ENCODE assay signal across 17 cellular contexts in genomic region chr20:64024141-64024990, GRCh38. TPM values are rescaled to one million over a fixed set of nuclear protein-coding genes. Genes with fewer than 3 reads are reported as not detected.
DNase-seq lines count a peak whose midpoint lies in the region; ATAC-seq, FAIRE-seq and TF ChIP-seq lines count a peak whose summit lies in the region.
"Had no signal": no experiment of that assay in that cellular context is flagged by ENCODE, and none has a peak within 500 bp of the region (broad histone marks: within the 10 kb centered on the region; RNA-seq: fewer than 3 reads in every experiment).

No MANE protein-coding gene starts in this region.

- H3K9ac ChIP-seq in GM12878 (ENCODE audit: control insufficient read depth, insufficient read depth, low read length) (no peak overlapping the region), liver (ENCODE audit: low read depth in 1 of 2, low read length in 2 of 2) (no peak overlapping the region)

- H2AFZ ChIP-seq in GM12878 (ENCODE audit: control insufficient read depth, low read depth, low read length): no peak overlapping the region

- TF ChIP-seq EP300 in GM12878 (IDR thresholded peaks at IDR 0.05; ENCODE audit: borderline replicate concordance in 1 of 2, control insufficient read depth in 1 of 2, low read depth in 2 of 2, low read length in 2 of 2): no peak

- WGBS in GM12878 (ENCODE audit: insufficient coverage, insufficient replicate concordance, low lambda C conversion rate, missing lambda C conversion rate): 95% methylated on average over 17 of the region's 17 CpGs
- 50% methylated on average over 17 of the region's 17 CpGs for WGBS in liver
- 40 to 73% (median 59%) methylated on average over 17 of the region's 17 CpGs for WGBS in small intestine, 3 donors

- no peaks in the 10 kb centered on the region for H4K20me1 ChIP-seq in GM12878 (ENCODE audit: control insufficient read depth, insufficient read depth)

- no peak for ATAC-seq in GM12878
- no peak for ATAC-seq in HG03442 (IDR thresholded peaks at IDR 0.05; ENCODE audit: unreplicated experiment)
- ATAC-seq: K562, PC-3 had no signal

- TF ChIP-seq RAD21 in GM12878 (IDR thresholded peaks at IDR 0.05; ENCODE audit: insufficient read depth, low read depth, low read length) (no peak), liver (IDR thresholded peaks at IDR 0.05) (no peak)

- H3K36me3 ChIP-seq in GM12878 (ENCODE audit: control insufficient read depth in 2 of 2, insufficient read depth in 2 of 2, low read length in 1 of 2) (peaks cover 57 to 61% of the 10 kb centered on the region in 2 experiments), liver (ENCODE audit: control insufficient read depth in 4 of 4, insufficient read depth in 3 of 4, low read depth in 1 of 4, low read length in 3 of 4) (peaks cover 11 to 49% (median 28%) of the 10 kb centered on the region in 4 donors), small intestine (ENCODE audit: control insufficient read depth in 2 of 2, insufficient read depth in 2 of 2, low read length in 2 of 2) (peaks cover 16 to 23% of the 10 kb centered on the region in 2 donors)

- H3K27ac ChIP-seq in GM12878 (ENCODE audit: control insufficient read depth, insufficient read depth) (no peak overlapping the region), liver (ENCODE audit: low read depth in 1 of 2, low read length in 2 of 2) (peak overlapping the region; percentile 68 to 93), small intestine (ENCODE audit: low read depth in 1 of 2, low read length in 1 of 2) (no peak overlapping the region)
- H3K27ac ChIP-seq: SK-N-MC had no signal

- in situ Hi-C loops in GM12878 (cut with MboI): no loop called here

- RAD21 ChIA-PET in GM12878 (lab: Charles Lee; ENCODE audit: unreplicated experiment): no interaction called here

- H3K27me3 ChIP-seq in GM12878 (replicated peaks in 1 of 2; ENCODE audit: control insufficient read depth in 2 of 2, insufficient read depth in 2 of 2, low read length in 1 of 2) (no peaks in the 10 kb centered on the region), liver (ENCODE audit: control insufficient read depth in 4 of 4, insufficient read depth in 4 of 4, low read length in 3 of 4) (no peaks in the 10 kb centered on the region), small intestine (ENCODE audit: control insufficient read depth in 2 of 2, insufficient read depth in 2 of 2, low read length in 2 of 2) (no peaks in the 10 kb centered on the region)

- no peaks in the 10 kb centered on the region for H3K79me2 ChIP-seq in GM12878 (ENCODE audit: control insufficient read depth, insufficient read depth, low read length)

- no peak for TF ChIP-seq CTCF in GM12878 (IDR thresholded peaks at IDR 0.05 in 2 of 3, conservative IDR thresholded peaks at IDR 0.05 in 1 of 3; ENCODE audit: control insufficient read depth in 2 of 3, extremely low read depth in 1 of 3, insufficient read depth in 1 of 3, low read depth in 3 of 3, low read length in 3 of 3)
- TF ChIP-seq CTCF in liver (IDR thresholded peaks at IDR 0.05; ENCODE audit: low read depth, low read length, missing input control): no peak

- intact Hi-C loops in GM12878 (cut with micrococcal nuclease; ENCODE audit: unreplicated experiment): no loop called here

- no peak overlapping the region for H3K4me2 ChIP-seq in GM12878 (ENCODE audit: control insufficient read depth, insufficient read depth)

- BruUV-seq in GM12878 (replicated peaks; lab: Mats Ljungman, UMichigan): no TSS peak

- peak; percentile 86 for DNase-seq in HuH-7.5 (ENCODE audit: low spot score)
- DNase-seq in GM12878 (ENCODE audit: low read depth, low spot score): no peak
- DNase-seq in small intestine: peak; percentile 86
- DNase-seq in AG08396 (ENCODE audit: low spot score): no peak
- DNase-seq in GM19239 (ENCODE audit: insufficient read length, low spot score): no peak
- DNase-seq: CD8-positive, alpha-beta memory T cell; DMS 273 treated with DMSO at 0.1 percent for 48 hours; H9; NCI-H146; NCI-H345; PC-3 had no signal

- no peaks in the 10 kb centered on the region for H3K4me1 ChIP-seq in GM12878 (ENCODE audit: control insufficient read depth, insufficient read depth, low read length)
- peaks cover 15 to 34% (median 27%) of the 10 kb centered on the region in 4 donors for H3K4me1 ChIP-seq in liver (ENCODE audit: control insufficient read depth in 4 of 4, insufficient read depth in 4 of 4, low read length in 3 of 4)
- H3K4me1 ChIP-seq in small intestine (ENCODE audit: control insufficient read depth in 2 of 2, insufficient read depth in 1 of 2, low read depth in 1 of 2, low read length in 1 of 2): peaks cover 0 to 2% of the 10 kb centered on the region in 2 donors

- FAIRE-seq in GM12878 (lab: Jason Lieb, UNC) (no peak), small intestine (lab: Jason Lieb, UNC) (no peak), GM19239 (lab: Jason Lieb, UNC) (no peak)
- FAIRE-seq: K562 had no signal

- SMC1A ChIA-PET in GM12878 (lab: Charles Lee; ENCODE audit: uncharacterized antibody, unreplicated experiment): no interaction called here

- TF ChIP-seq POLR2A in GM12878 (IDR thresholded peaks at IDR 0.05; ENCODE audit: low read depth, low read length): peak; percentile 3; the same call in 1 of the 2 replicates

- CTCF ChIA-PET in GM12878 (lab: Yijun Ruan, JAX): interaction anchor here (0.7 kb wide), 1 partner anchor 16 kb away, joined by 3 read pairs; no protein-coding TSS in a partner anchor

- H3K4me3 ChIP-seq in GM12878 (no peak overlapping the region), liver (ENCODE audit: low read depth in 1 of 3, low read length in 3 of 3) (no peak overlapping the region), small intestine (ENCODE audit: low read depth in 1 of 2, low read length in 2 of 2) (no peak overlapping the region)
- H3K4me3 ChIP-seq: K562, SK-N-MC had no signal

- POLR2A ChIA-PET in GM12878 (lab: Charles Lee): interaction anchor here (0.8 to 1.1 kb wide), 2 partner anchors 10 to 22 kb away, joined by 3 read pairs; no protein-coding TSS in a partner anchor

- H3K9me3 ChIP-seq in GM12878 (replicated peaks; ENCODE audit: control insufficient read depth, insufficient read depth, low read length) (no peaks in the 10 kb centered on the region), liver (ENCODE audit: control insufficient read depth in 4 of 4, low read length in 3 of 4) (no peaks in the 10 kb centered on the region), small intestine (ENCODE audit: control insufficient read depth, low read depth) (no peaks in the 10 kb centered on the region)

RNA-seq across cellular contexts. Expression of gene C20orf204, which starts 11.6 kb away (rescaled TPM):
- total RNA-seq in GM12878 (2013; cell fraction: nucleolus; rRNA removed): 125 and 143 TPM in 2 replicates
- total RNA-seq in GM12878 (2014; rRNA removed) (32.4 and 39.5 TPM in 2 replicates), GM12878 (2014; rRNA removed; fragmentation: Illumina TruSeq; extraction: Trizol) (3.6 and 4.4 TPM in 2 replicates), GM12878 (2021) (49.1 and 56.0 TPM in 2 replicates), liver (under 1 TPM; 0.14 to 0.59 TPM)
- 4.1 TPM for polyA plus RNA-seq in GM12878 (2011; ENCODE audit: low read depth)
- polyA plus RNA-seq in GM12878 (2011; rRNA removed) (2.9 and 6.9 TPM in 2 replicates), GM12878 (2014; fragmentation: Illumina TruSeq; extraction: Trizol) (0.48 and 1.6 TPM in 2 replicates), GM12878 (2014; fragmentation: Nextera tagmentation; extraction: Ambion mirVana) (under 1 TPM; 0.24 to 0.38 TPM), GM12878 (2014; rRNA removed) (37.1 and 42.9 TPM in 2 replicates), GM12878 (2016; fragmentation: Nextera tagmentation; extraction: Ambion mirVana) (10 to 100 TPM; 17.9 to 20.4 TPM), liver (under 1 TPM; 0.07 to 0.10 TPM), small intestine (1 to 10 TPM in 2 of 3 donors, under 1 TPM in 1; 0.91 to 2.4 (median 1.8) TPM)
- polyA plus RNA-seq in GM12878 (2011; cell fraction: cytosol; rRNA removed): 13.5 and 27.8 TPM in 2 replicates
- polyA plus RNA-seq in GM12878 (2011; cell fraction: nucleus; rRNA removed): 95.3 and 97.7 TPM in 2 replicates
- 23.6 and 27.4 TPM in 2 replicates for polyA plus RNA-seq in GM12878 (2012)
- 2.6 and 8.0 TPM in 2 replicates for polyA minus RNA-seq in GM12878 (2011; rRNA and poly(A)+ RNA removed)
- polyA minus RNA-seq in GM12878 (2011; cell fraction: cytosol; rRNA and poly(A)+ RNA removed): 5.6 and 6.0 TPM in 2 replicates
- 20.7 and 27.4 TPM in 2 replicates for polyA minus RNA-seq in GM12878 (2011; cell fraction: nucleus; rRNA and poly(A)+ RNA removed)

RNA-seq across cellular contexts. Expression of gene SOX18, which starts 25.1 kb away (rescaled TPM):
- total RNA-seq in GM12878 (2013; cell fraction: nucleolus; rRNA removed): 25.0 and 25.2 TPM in 2 replicates
- total RNA-seq in GM12878 (2014; rRNA removed) (0.16 and 0.28 TPM in 2 replicates), GM12878 (2014; rRNA removed; fragmentation: Illumina TruSeq; extraction: Trizol) (0.09 TPM in 2 replicates), GM12878 (2021) (5.6 TPM in 2 replicates), liver (1 to 10 TPM; 2.1 to 3.1 TPM)
- 0.13 TPM for polyA plus RNA-seq in GM12878 (2011; ENCODE audit: low read depth)
- polyA plus RNA-seq in GM12878 (2011; rRNA removed) (0.24 and 0.53 TPM in 2 replicates), GM12878 (2014; fragmentation: Illumina TruSeq; extraction: Trizol) (not detected in 2 replicates), GM12878 (2014; fragmentation: Nextera tagmentation; extraction: Ambion mirVana) (under 1 TPM; 0.05 TPM), GM12878 (2014; rRNA removed) (2.1 and 2.2 TPM in 2 replicates), GM12878 (2016; fragmentation: Nextera tagmentation; extraction: Ambion mirVana) (not detected), liver (1 to 10 TPM; 1.1 to 5.8 TPM), small intestine (10 to 100 TPM in 1 of 3 donors, 1 to 10 TPM in 1, under 1 TPM in 1; 0.67 to 26.8 (median 2.2) TPM)
- 1.7 and 2.7 TPM in 2 replicates for polyA plus RNA-seq in GM12878 (2011; cell fraction: cytosol; rRNA removed)
- 6.0 and 7.2 TPM in 2 replicates for polyA plus RNA-seq in GM12878 (2011; cell fraction: nucleus; rRNA removed)
- polyA plus RNA-seq in GM12878 (2012): 1.3 and 2.5 TPM in 2 replicates
- 0.37 and 0.46 TPM in 2 replicates for polyA minus RNA-seq in GM12878 (2011; rRNA and poly(A)+ RNA removed)
- 5.1 and 8.3 TPM in 2 replicates for polyA minus RNA-seq in GM12878 (2011; cell fraction: cytosol; rRNA and poly(A)+ RNA removed)
- polyA minus RNA-seq in GM12878 (2011; cell fraction: nucleus; rRNA and poly(A)+ RNA removed): 1.6 and 3.3 TPM in 2 replicates
- total RNA-seq: CD8-positive, alpha-beta memory T cell; Daoy had no signal
- polyA plus RNA-seq: BJ; CD8-positive, alpha-beta memory T cell had no signal

RNA-seq across cellular contexts. Expression of gene TCEA2, which starts 38.6 kb away (rescaled TPM):
- total RNA-seq in GM12878 (2013; cell fraction: nucleolus; rRNA removed): 10.1 and 12.7 TPM in 2 replicates
- total RNA-seq in GM12878 (2014; rRNA removed): 13.4 and 17.2 TPM in 2 replicates
- 8.8 and 9.3 TPM in 2 replicates for total RNA-seq in GM12878 (2014; rRNA removed; fragmentation: Illumina TruSeq; extraction: Trizol)
- total RNA-seq in GM12878 (2021): 38.0 and 42.5 TPM in 2 replicates
- polyA plus RNA-seq in GM12878 (2011; ENCODE audit: low read depth): 23.0 TPM
- 11.4 and 13.2 TPM in 2 replicates for polyA plus RNA-seq in GM12878 (2011; rRNA removed)
- polyA plus RNA-seq in GM12878 (2011; cell fraction: cytosol; rRNA removed): 25.9 and 26.5 TPM in 2 replicates
- polyA plus RNA-seq in GM12878 (2011; cell fraction: nucleus; rRNA removed): 84.3 and 88.7 TPM in 2 replicates
- 27.4 and 30.3 TPM in 2 replicates for polyA plus RNA-seq in GM12878 (2012)
- 2.8 and 10.8 TPM in 2 replicates for polyA plus RNA-seq in GM12878 (2014; fragmentation: Illumina TruSeq; extraction: Trizol)
- 10 to 100 TPM in 1 of 2 experiments, 1 to 10 TPM in 1; 3.4 to 12.3 TPM for polyA plus RNA-seq in GM12878 (2014; fragmentation: Nextera tagmentation; extraction: Ambion mirVana)
- polyA plus RNA-seq in GM12878 (2014; rRNA removed): 17.8 and 26.0 TPM in 2 replicates
- polyA plus RNA-seq in GM12878 (2016; fragmentation: Nextera tagmentation; extraction: Ambion mirVana): 10 to 100 TPM; 21.2 to 22.0 TPM
- polyA minus RNA-seq in GM12878 (2011; rRNA and poly(A)+ RNA removed): 7.1 and 14.5 TPM in 2 replicates
- polyA minus RNA-seq in GM12878 (2011; cell fraction: cytosol; rRNA and poly(A)+ RNA removed): 6.0 and 6.2 TPM in 2 replicates
- 15.2 and 18.4 TPM in 2 replicates for polyA minus RNA-seq in GM12878 (2011; cell fraction: nucleus; rRNA and poly(A)+ RNA removed)
- 1 to 10 TPM; 4.6 to 6.4 TPM for total RNA-seq in liver
- 10 to 100 TPM; 17.2 to 22.6 TPM for polyA plus RNA-seq in liver
- polyA plus RNA-seq in small intestine: 10 to 100 TPM in 1 of 3 donors, 1 to 10 TPM in 2; 7.8 to 15.8 (median 9.5) TPM

RNA-seq across cellular contexts. Expression of gene PRPF6, which starts 43.4 kb away (rescaled TPM):
- 134 and 156 TPM in 2 replicates for total RNA-seq in GM12878 (2013; cell fraction: nucleolus; rRNA removed)
- total RNA-seq in GM12878 (2014; rRNA removed) (57.6 and 62.5 TPM in 2 replicates), GM12878 (2014; rRNA removed; fragmentation: Illumina TruSeq; extraction: Trizol) (66.1 and 72.2 TPM in 2 replicates), GM12878 (2021) (100 and 102 TPM in 2 replicates), liver (10 to 100 TPM; 24.2 to 24.9 TPM)
- polyA plus RNA-seq in GM12878 (2011; ENCODE audit: low read depth): 52.6 TPM
- polyA plus RNA-seq in GM12878 (2011; rRNA removed) (33.4 and 52.7 TPM in 2 replicates), GM12878 (2014; fragmentation: Illumina TruSeq; extraction: Trizol) (53.4 and 73.9 TPM in 2 replicates), GM12878 (2014; fragmentation: Nextera tagmentation; extraction: Ambion mirVana) (10 to 100 TPM in 1 of 2 experiments, 1 to 10 TPM in 1; 5.0 to 10.7 TPM), GM12878 (2014; rRNA removed) (70.4 and 71.9 TPM in 2 replicates), GM12878 (2016; fragmentation: Nextera tagmentation; extraction: Ambion mirVana) (100 to 1,000 TPM in 1 of 2 experiments, 10 to 100 TPM in 1; 97.9 to 102 TPM), liver (10 to 100 TPM; 16.3 to 22.0 TPM), small intestine (10 to 100 TPM; 35.3 to 48.6 (median 47.5) TPM)
- 56.1 and 59.7 TPM in 2 replicates for polyA plus RNA-seq in GM12878 (2011; cell fraction: cytosol; rRNA removed)
- 68.3 and 113 TPM in 2 replicates for polyA plus RNA-seq in GM12878 (2011; cell fraction: nucleus; rRNA removed)
- 74.7 and 84.6 TPM in 2 replicates for polyA plus RNA-seq in GM12878 (2012)
- 56.6 and 60.4 TPM in 2 replicates for polyA minus RNA-seq in GM12878 (2011; rRNA and poly(A)+ RNA removed)
- 25.3 and 31.2 TPM in 2 replicates for polyA minus RNA-seq in GM12878 (2011; cell fraction: cytosol; rRNA and poly(A)+ RNA removed)
- polyA minus RNA-seq in GM12878 (2011; cell fraction: nucleus; rRNA and poly(A)+ RNA removed): 22.7 and 36.7 TPM in 2 replicates

RNA-seq across cellular contexts. Expression of gene SAMD10, which starts 44.9 kb away (rescaled TPM):
- 118 and 125 TPM in 2 replicates for total RNA-seq in GM12878 (2013; cell fraction: nucleolus; rRNA removed)
- total RNA-seq in GM12878 (2014; rRNA removed) (20.2 and 23.9 TPM in 2 replicates), GM12878 (2014; rRNA removed; fragmentation: Illumina TruSeq; extraction: Trizol) (7.3 and 9.1 TPM in 2 replicates), GM12878 (2021) (42.1 and 42.7 TPM in 2 replicates), liver (1 to 10 TPM; 1.4 to 2.8 TPM)
- 26.5 TPM for polyA plus RNA-seq in GM12878 (2011; ENCODE audit: low read depth)
- polyA plus RNA-seq in GM12878 (2011; rRNA removed) (14.1 and 28.4 TPM in 2 replicates), GM12878 (2014; fragmentation: Illumina TruSeq; extraction: Trizol) (4.7 and 16.3 TPM in 2 replicates), GM12878 (2014; fragmentation: Nextera tagmentation; extraction: Ambion mirVana) (1 to 10 TPM; 1.3 to 3.5 TPM), GM12878 (2014; rRNA removed) (51.4 and 52.0 TPM in 2 replicates), GM12878 (2016; fragmentation: Nextera tagmentation; extraction: Ambion mirVana) (10 to 100 TPM; 16.1 to 19.5 TPM), liver (1 to 10 TPM in 1 of 2 donors, under 1 TPM in 1; 0.74 to 3.4 TPM), small intestine (1 to 10 TPM; 3.6 to 7.3 (median 5.8) TPM)
- 45.8 and 64.7 TPM in 2 replicates for polyA plus RNA-seq in GM12878 (2011; cell fraction: cytosol; rRNA removed)
- polyA plus RNA-seq in GM12878 (2011; cell fraction: nucleus; rRNA removed): 503 and 608 TPM in 2 replicates
- polyA plus RNA-seq in GM12878 (2012): 51.9 and 72.0 TPM in 2 replicates
- polyA minus RNA-seq in GM12878 (2011; rRNA and poly(A)+ RNA removed): 4.3 and 15.1 TPM in 2 replicates
- 12.4 and 12.9 TPM in 2 replicates for polyA minus RNA-seq in GM12878 (2011; cell fraction: cytosol; rRNA and poly(A)+ RNA removed)
- polyA minus RNA-seq in GM12878 (2011; cell fraction: nucleus; rRNA and poly(A)+ RNA removed): 18.6 and 20.6 TPM in 2 replicates

Comparison
In these comparisons a context has a peak if more than half of its experiments do, and no peak if none do; other contexts are left out.
1. DNase-seq: peak in HuH-7.5 (single experiment) and small intestine (single experiment); none in GM12878 (single experiment), AG08396 (single experiment) and GM19239 (single experiment).
2. H3K27ac ChIP-seq: peak in liver (2 of 2); none in GM12878 (single experiment) and small intestine (0 of 2).